In genomic region chr18:49460958-49461601, GRCh38 we compare ENCODE assay signal across 8 cellular contexts. TPM values are rescaled to one million over a fixed set of nuclear protein-coding genes. Genes with fewer than 3 reads are reported as not detected.
DNase-seq lines count a peak whose midpoint lies in the region; ATAC-seq and TF ChIP-seq lines count a peak whose summit lies in the region.

No MANE protein-coding gene starts in this region.

- peak; percentile 55 for ATAC-seq in activated CD4-positive, alpha-beta T cell treated with anti-CD3 and anti-CD28 coated beads for 36 hours
- ATAC-seq in GM21390 (IDR thresholded peaks at IDR 0.05; ENCODE audit: unreplicated experiment): no peak
- no peak for ATAC-seq in GM19023 (IDR thresholded peaks at IDR 0.05; ENCODE audit: unreplicated experiment)

- CTCF ChIA-PET in activated CD4-positive, alpha-beta T cell treated with anti-CD3 and anti-CD28 coated beads for 36 hours (lab: Charles Lee): interaction anchor here (0.6 to 1.4 kb wide), 4 partner anchors 10 to 392 kb away, joined by 3 to 6 read pairs (median 4); no protein-coding TSS in a partner anchor

- H3K9me3 Mint-ChIP-seq in activated CD4-positive, alpha-beta T cell treated with anti-CD3 and anti-CD28 coated beads for 36 hours (ENCODE audit: low read depth): no peaks in the 10 kb centered on the region

- H3K4me3 ChIP-seq in WI38 (ENCODE audit: low read depth, low read length) (peak overlapping the region; percentile 94), iPS-11a (ENCODE audit: low read depth, low read length) (peak overlapping the region; percentile 89), stomach smooth muscle (ENCODE audit: low read length in 2 of 2) (peak overlapping the region; percentile 77 to 93)

- H3K27me3 ChIP-seq in stomach smooth muscle (ENCODE audit: control insufficient read depth in 1 of 2, insufficient read depth in 2 of 2, low read length in 2 of 2): no peaks in the 10 kb centered on the region

- H3K4me1 ChIP-seq in stomach smooth muscle (ENCODE audit: control insufficient read depth, insufficient read depth, low read length): peaks cover 14% of the 10 kb centered on the region

- peak overlapping the region; percentile 82 for H3K4me3 Mint-ChIP-seq in activated CD4-positive, alpha-beta T cell treated with anti-CD3 and anti-CD28 coated beads for 36 hours

- H3K27ac Mint-ChIP-seq in activated CD4-positive, alpha-beta T cell treated with anti-CD3 and anti-CD28 coated beads for 36 hours: peak overlapping the region; percentile 95

- no peaks in the 10 kb centered on the region for H3K36me3 ChIP-seq in stomach smooth muscle (ENCODE audit: control insufficient read depth in 2 of 2, insufficient read depth in 2 of 2, low read length in 2 of 2)

- peak overlapping the region; percentile 55 to 83 for H3K9ac ChIP-seq in stomach smooth muscle (ENCODE audit: low read length in 2 of 2)

- H3K36me3 Mint-ChIP-seq in activated CD4-positive, alpha-beta T cell treated with anti-CD3 and anti-CD28 coated beads for 36 hours (ENCODE audit: low read depth): peaks cover 3% of the 10 kb centered on the region

- peak overlapping the region; percentile 74 for H3K27ac ChIP-seq in stomach smooth muscle (ENCODE audit: low read length)

- no peak for DNase-seq in activated CD4-positive, alpha-beta T cell treated with anti-CD3 and anti-CD28 coated beads for 36 hours
- DNase-seq in activated CD4-positive, alpha-beta T cell treated with anti-CD3 and anti-CD28 coated beads, Interleukin-2, amount 50 U/mL, for 4 hours: no peak
- DNase-seq in hypothalamus (lab: John Stamatoyannopoulos, UW): no peak

- H3K27me3 Mint-ChIP-seq in activated CD4-positive, alpha-beta T cell treated with anti-CD3 and anti-CD28 coated beads for 36 hours: no peaks in the 10 kb centered on the region

- TF ChIP-seq CTCF in WI38 (IDR thresholded peaks at IDR 0.05; ENCODE audit: low read depth, low read length): no peak

- H3K4me1 Mint-ChIP-seq in activated CD4-positive, alpha-beta T cell treated with anti-CD3 and anti-CD28 coated beads for 36 hours: peaks cover 29% of the 10 kb centered on the region

- POLR2A ChIA-PET in activated CD4-positive, alpha-beta T cell treated with anti-CD3 and anti-CD28 coated beads for 36 hours (lab: Charles Lee): interaction anchor here (0.7 to 1.1 kb wide), 3 partner anchors 26 to 454 kb away, joined by 3 to 5 read pairs (median 3); partner anchors contain the start of gene C18orf32

- no peaks in the 10 kb centered on the region for H3K9me3 ChIP-seq in stomach smooth muscle (ENCODE audit: control insufficient read depth in 2 of 2, low read length in 2 of 2)

- intact Hi-C loops in activated CD4-positive, alpha-beta T cell treated with anti-CD3 and anti-CD28 coated beads for 36 hours (cut with DNase I, micrococcal nuclease): loop anchor here (1.0 kb wide), 5 partner anchors 26 to 922 kb away; partner anchors contain the start of genes ACAA2 (in 2 of the 2), C18orf32 (in 2 of the 2), RPL17 (in 2 of the 2) and CTIF (in 1 of the 2)

RNA-seq across cellular contexts. Expression of gene DYM, which starts 0.6 kb away (rescaled TPM):
- 10 to 100 TPM; 66.1 to 67.3 TPM for total RNA-seq in activated CD4-positive, alpha-beta T cell treated with anti-CD3 and anti-CD28 coated beads for 36 hours

RNA-seq across cellular contexts. Expression of gene C18orf32, which starts 26.0 kb away (rescaled TPM):
- 10 to 100 TPM; 12.7 to 20.0 TPM for total RNA-seq in activated CD4-positive, alpha-beta T cell treated with anti-CD3 and anti-CD28 coated beads for 36 hours

RNA-seq across cellular contexts. Expression of gene RPL17, which starts 31.2 kb away (rescaled TPM):
- total RNA-seq in activated CD4-positive, alpha-beta T cell treated with anti-CD3 and anti-CD28 coated beads for 36 hours: 1,000 to 10,000 TPM; 2,340 to 2,373 TPM
